ENCODE assay signal across 9 cellular contexts in genomic region chr18:76451475-76452331, GRCh38. TPM values are rescaled to one million over a fixed set of nuclear protein-coding genes. Genes with fewer than 3 reads are reported as not detected.
A peak's percentile ranks its signal among the peaks of the same experiment; 100 is the strongest.
DNase-seq lines count a peak whose midpoint lies in the region; ATAC-seq, FAIRE-seq and TF ChIP-seq lines count a peak whose summit lies in the region.
"Had no signal": no experiment of that assay in that cellular context is flagged by ENCODE, and none has a peak within 500 bp of the region (broad histone marks: within the 10 kb centered on the region; RNA-seq: fewer than 3 reads in every experiment).

No MANE protein-coding gene starts in this region.

- no peak for FAIRE-seq in H1 (lab: Jason Lieb, UNC)
- FAIRE-seq: A549 had no signal

- CTCF ChIA-PET in Panc1 (lab: Charles Lee) (no interaction called here), H1 (lab: Charles Lee; ENCODE audit: partially characterized antibody) (interaction anchor here (0.8 to 3.0 kb wide), 9 partner anchors 9 to 206 kb away, joined by 3 to 8 read pairs (median 5); no protein-coding TSS in a partner anchor)

- TF ChIP-seq CTCF in Panc1 (IDR thresholded peaks at IDR 0.05) (no peak), H1 (IDR thresholded peaks at IDR 0.05; ENCODE audit: control extremely low read depth in 1 of 3, insufficient read depth in 1 of 3, low read depth in 1 of 3, low read length in 3 of 3) (no peak), vagina (IDR thresholded peaks at IDR 0.05) (no peak)

- peak overlapping the region; percentile 71; the same call in 1 of the 2 replicates for H2BK5ac ChIP-seq in H1 (ENCODE audit: low read depth, low read length)

- H3K56ac ChIP-seq in H1 (replicated peaks; ENCODE audit: insufficient read length, low read depth, low read length), result no peak overlapping the region

- H2AK5ac ChIP-seq in H1 (ENCODE audit: low read depth, low read length), result no peak overlapping the region

- H3K36me3 ChIP-seq in Panc1 (ENCODE audit: control insufficient read depth, insufficient read depth, low read length) (no peaks in the 10 kb centered on the region), H1 (ENCODE audit: control insufficient read depth in 2 of 4, insufficient read depth in 4 of 4, low read length in 3 of 4) (no peaks in the 10 kb centered on the region), mucosa of stomach (ENCODE audit: control insufficient read depth, insufficient read depth, low read length) (no peaks in the 10 kb centered on the region), vagina (no peaks in the 10 kb centered on the region)

- DNase-seq in NCI-H2029 treated with DMSO at 0.1 percent for 48 hours (lab: John Stamatoyannopoulos, UW), result peak; percentile 20
- no peak for DNase-seq in NCI-H2029 (lab: John Stamatoyannopoulos, UW)
- no peak for DNase-seq in Panc1 (ENCODE audit: low read depth, low spot score)
- DNase-seq in H1 (ENCODE audit: low read depth in 1 of 2, low spot score in 2 of 2), result peak in 1 of 2 experiments; percentile 43
- peak; percentile 64 for DNase-seq in vagina (ENCODE audit: extremely low spot score in 2 of 2)
- DNase-seq in NCI-H748 treated with DMSO at 0.1 percent for 48 hours (lab: John Stamatoyannopoulos, UW), result no peak
- DNase-seq in AG08395 (ENCODE audit: low spot score), result no peak

- H2BK120ac ChIP-seq in H1 (replicated peaks; ENCODE audit: low read depth, low read length), result no peak overlapping the region

- H2BK12ac ChIP-seq in H1 (ENCODE audit: low read depth, low read length), result 0 out of 2 replicates have a peak overlapping the region, but pooled peaks have one; percentile 63

- TF ChIP-seq RAD21 in H1 (IDR thresholded peaks at IDR 0.05 in 1 of 2, conservative IDR thresholded peaks at IDR 0.05 in 1 of 2; ENCODE audit: low read depth in 2 of 2, low read length in 2 of 2), result no peak

- peaks cover 0 to 26% of the 10 kb centered on the region in 2 experiments; a peak in 1 of 4 replicates for H3K79me2 ChIP-seq in H1 (ENCODE audit: control insufficient read depth in 1 of 2, insufficient read depth in 2 of 2, low read length in 2 of 2)

- TF ChIP-seq EP300 in H1 (IDR thresholded peaks at IDR 0.05; ENCODE audit: borderline replicate concordance in 1 of 2, low read depth in 2 of 2, low read length in 2 of 2), result no peak

- BruUV-seq in Panc1 (replicated peaks; lab: Mats Ljungman, UMichigan), result no TSS peak

- peaks cover 7 to 9% of the 10 kb centered on the region in 2 experiments for H4K20me1 ChIP-seq in H1 (replicated peaks in 1 of 2; ENCODE audit: control insufficient read depth in 1 of 2, insufficient read depth in 2 of 2, low read length in 2 of 2)

- H2AFZ ChIP-seq in H1 (ENCODE audit: low read length), result no peak overlapping the region

- TF ChIP-seq POLR2A in H1 (IDR thresholded peaks at IDR 0.05; ENCODE audit: control extremely low read depth in 1 of 2, low read depth in 2 of 2, low read length in 2 of 2) (no peak), vagina (IDR thresholded peaks at IDR 0.05) (no peak)

- H3K27me3 ChIP-seq in Panc1 (ENCODE audit: control insufficient read depth, insufficient read depth, low read length), result no peaks in the 10 kb centered on the region
- peaks cover 0 to 22% (median 15%) of the 10 kb centered on the region in 4 experiments; a peak in 5 of 7 replicates for H3K27me3 ChIP-seq in H1 (replicated peaks in 1 of 4; ENCODE audit: control insufficient read depth in 3 of 4, extremely low read depth in 1 of 4, insufficient read depth in 3 of 4, low read length in 3 of 4)
- H3K27me3 ChIP-seq in mucosa of stomach (ENCODE audit: control insufficient read depth, insufficient read depth, low read length), result no peaks in the 10 kb centered on the region
- H3K27me3 ChIP-seq in vagina, result no peaks in the 10 kb centered on the region

- H3K9ac ChIP-seq in H1 (replicated peaks in 1 of 4; ENCODE audit: extremely low read depth in 1 of 4, low read depth in 3 of 4, low read length in 3 of 4), result no peak overlapping the region; a peak in 2 of 7 replicates
- H3K9ac ChIP-seq in mucosa of stomach (ENCODE audit: low read length), result peak overlapping the region; percentile 70

- no peaks in the 10 kb centered on the region; the same call in 1 of the 2 replicates for H3K79me1 ChIP-seq in H1 (ENCODE audit: low read depth, low read length)

- H3K23me2 ChIP-seq in H1 (ENCODE audit: low read depth, low read length), result peaks cover 13% of the 10 kb centered on the region

- no peak overlapping the region for H3K14ac ChIP-seq in H1 (ENCODE audit: insufficient read length)

- H3K23ac ChIP-seq in H1 (ENCODE audit: insufficient read length), result no peak overlapping the region

- peak; percentile 62 for ATAC-seq in Panc1
- ATAC-seq: A549 had no signal

- no peak overlapping the region for H3K4ac ChIP-seq in H1 (replicated peaks; ENCODE audit: insufficient read length, low read depth, low read length)

- 16% methylated on average over 26 of the region's 26 CpGs; no CpG with 5 or more reads in 1 of the 2 experiments for WGBS in H1 (ENCODE audit: extremely low coverage in 1 of 2, insufficient coverage in 1 of 2, insufficient read length in 1 of 2, insufficient replicate concordance in 2 of 2, low coverage in 1 of 2, low lambda C conversion rate in 2 of 2, missing lambda C conversion rate in 1 of 2), 2 experiments

- H4K5ac ChIP-seq in H1 (ENCODE audit: insufficient read length, low read depth, low read length), result no peak overlapping the region

- H3K4me1 ChIP-seq in Panc1 (ENCODE audit: control insufficient read depth, insufficient read depth, low read length) (peaks cover 19% of the 10 kb centered on the region), H1 (replicated peaks in 1 of 4; ENCODE audit: control insufficient read depth in 3 of 4, insufficient read depth in 4 of 4, low read length in 3 of 4) (peaks cover 8 to 20% (median 17%) of the 10 kb centered on the region in 4 experiments), mucosa of stomach (ENCODE audit: control insufficient read depth, insufficient read depth, low read length) (peaks cover 11% of the 10 kb centered on the region), vagina (peaks cover 96% of the 10 kb centered on the region)

- no peak overlapping the region for H4K8ac ChIP-seq in H1 (ENCODE audit: extremely low read depth, insufficient read depth, low read length)

- H2BK20ac ChIP-seq in H1 (ENCODE audit: low read length), result no peak overlapping the region

- no peak overlapping the region for H3K18ac ChIP-seq in H1 (ENCODE audit: extremely low read depth, low read length)

- H3K4me2 ChIP-seq in H1 (ENCODE audit: insufficient read depth in 1 of 2, low read depth in 2 of 2, low read length in 2 of 2), result peak overlapping the region; percentile 91 to 92
- H3K4me2 ChIP-seq: A549 had no signal

- no peak overlapping the region for H4K91ac ChIP-seq in H1 (replicated peaks; ENCODE audit: insufficient read length, low read length)

- intact Hi-C loops in Panc1 (cut with micrococcal nuclease; ENCODE audit: unreplicated experiment), result no loop called here
- intact Hi-C loops in vagina (cut with DNase I), result loop anchor here (5.0 kb wide), 1 partner anchor 41 kb away; no protein-coding TSS in a partner anchor

- no peak overlapping the region for H2BK15ac ChIP-seq in H1 (ENCODE audit: low read length)

- in situ Hi-C loops in Panc1 (cut with HindIII; ENCODE audit: low pct_unique_long_range_greater_than_20kb, low sequenced_read_pairs), result no loop called here

- POLR2A ChIA-PET in Panc1 (lab: Charles Lee), result interaction anchor here (0.7 kb wide), 1 partner anchor 207 kb away, joined by 3 read pairs; no protein-coding TSS in a partner anchor
- POLR2A ChIA-PET in H1 (lab: Charles Lee; ENCODE audit: partially characterized antibody), result interaction anchor here (0.7 to 1.3 kb wide), 2 partner anchors 36 to 42 kb away, joined by 3 to 4 read pairs; no protein-coding TSS in a partner anchor

- H3K4me3 ChIP-seq in Panc1 (ENCODE audit: low read depth in 2 of 2, low read length in 2 of 2), result peak overlapping the region; percentile 39 to 59
- H3K4me3 ChIP-seq in H1 (ENCODE audit: extremely low read depth in 1 of 4, insufficient read depth in 2 of 4, low read depth in 3 of 4, low read length in 4 of 4), result peak overlapping the region; percentile 40 to 62 (median 54); a peak in 7 of 8 replicates
- peak overlapping the region; percentile 48 for H3K4me3 ChIP-seq in mucosa of stomach (ENCODE audit: low read length)
- peak overlapping the region; percentile 48 to 59 for H3K4me3 ChIP-seq in vagina
- H3K4me3 ChIP-seq: A549 had no signal

- peak overlapping the region; percentile 45 for H3K27ac ChIP-seq in Panc1 (ENCODE audit: low read length)
- H3K27ac ChIP-seq in H1 (ENCODE audit: low read depth, low read length), result no peak overlapping the region
- peak overlapping the region; percentile 88 for H3K27ac ChIP-seq in vagina
- H3K27ac ChIP-seq: A549 had no signal

- H3K9me3 ChIP-seq in Panc1 (ENCODE audit: control insufficient read depth, insufficient read depth, low read depth, low read length) (no peaks in the 10 kb centered on the region), H1 (ENCODE audit: insufficient read depth in 2 of 2, low read depth in 1 of 2, low read length in 1 of 2) (no peaks in the 10 kb centered on the region), mucosa of stomach (ENCODE audit: control insufficient read depth, low read length) (no peaks in the 10 kb centered on the region), vagina (no peaks in the 10 kb centered on the region)
- H3K9me3 ChIP-seq: A549 had no signal

TF ChIP-seq in H1, 55 proteins besides CTCF, POLR2A, EP300 and RAD21:
- no peak for TF ChIP-seq TAF1 (IDR thresholded peaks at IDR 0.05; ENCODE audit: low read depth, low read length)
- TF ChIP-seq SUZ12 (IDR thresholded peaks at IDR 0.05; ENCODE audit: low read length), result peak; percentile 14; the same call in 1 of the 2 replicates
- no peak for TF ChIP-seq CHD2 (IDR thresholded peaks at IDR 0.05; ENCODE audit: low read length)
TF ChIP-seq in H1: peak in this region for 1.

RNA-seq across cellular contexts. Expression of gene ZNF516, which starts 43.3 kb away (rescaled TPM):
- total RNA-seq in Panc1 (2021; ENCODE audit: unreplicated experiment) (28.6 TPM), vagina (46.4 TPM)
- polyA plus RNA-seq in Panc1 (2012; ENCODE audit: insufficient read length), result 11.7 TPM
- 16.5 and 17.0 TPM in 2 replicates for total RNA-seq in H1 (2021; fragmentation: NEBNext Ultra II Directional; extraction: Animal tissue kit (Norgen Biotek cat#: 25700))
- polyA plus RNA-seq in H1 (2011; rRNA removed), result 7.3 and 9.2 TPM in 2 replicates
- polyA plus RNA-seq in H1 (2011; cell fraction: cytosol; rRNA removed), result 9.3 TPM
- 15.7 TPM for polyA plus RNA-seq in H1 (2011; cell fraction: nucleus; rRNA removed)
- polyA plus RNA-seq in H1 (2012, experiment 1 of 2), result 8.0 to 13.2 TPM (median 9.8 TPM) in 4 replicates
- 3.3 TPM for polyA plus RNA-seq in H1 (2012, experiment 2 of 2)
- polyA plus RNA-seq in H1 (2013, experiment 1 of 2), result 4.8 TPM
- 4.1 TPM for polyA plus RNA-seq in H1 (2013, experiment 2 of 2)
- polyA minus RNA-seq in H1 (2011; rRNA and poly(A)+ RNA removed), result 13.4 and 18.4 TPM in 2 replicates
- 14.1 TPM for polyA minus RNA-seq in H1 (2011; cell fraction: cytosol; rRNA and poly(A)+ RNA removed)
- polyA minus RNA-seq in H1 (2011; cell fraction: nucleus; rRNA and poly(A)+ RNA removed), result 25.4 TPM

Comparison
In these comparisons a context has a peak if more than half of its experiments do, and no peak if none do; other contexts are left out.
1. DNase-seq: peak in NCI-H2029 treated with DMSO at 0.1 percent for 48 hours (single experiment) and vagina (2 of 2); none in NCI-H2029 (single experiment), Panc1 (single experiment), NCI-H748 treated with DMSO at 0.1 percent for 48 hours (single experiment) and AG08395 (single experiment).
2. Peak in every context shown above with its lines, with median percentiles within 50 percentile points of each other: H3K4me3 ChIP-seq.